1 cellular context compared by ENCODE assay signal in the genomic region with DNA sequence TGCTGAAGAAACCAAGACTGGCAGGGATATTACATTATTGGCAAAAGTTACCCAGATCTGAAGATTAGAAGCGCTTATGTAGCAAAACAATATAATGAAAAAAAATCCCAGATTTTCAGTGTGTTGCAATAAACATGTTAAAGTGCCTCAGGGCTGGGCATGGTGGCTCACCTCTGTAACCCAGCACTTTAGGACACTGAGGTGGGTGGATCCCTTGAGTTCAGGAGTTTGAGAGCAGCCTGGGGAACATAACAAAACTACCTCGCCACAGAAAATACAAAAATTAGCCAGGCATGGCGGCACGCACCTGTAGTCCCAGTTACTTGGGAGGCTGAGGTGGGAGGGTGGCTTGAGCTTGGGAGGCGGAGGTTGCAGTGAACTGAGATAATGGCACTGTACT.
TF ChIP-seq lines count a peak whose summit lies in the region.

No MANE protein-coding gene starts in this region.

TF ChIP-seq in H1, 55 proteins besides CTCF, POLR2A, EP300 and RAD21:
- TF ChIP-seq KDM4A (IDR thresholded peaks at IDR 0.05; ENCODE audit: low read depth, low read length, severe bottlenecking) (no peak), SP2 (IDR thresholded peaks at IDR 0.05; ENCODE audit: low read length) (no peak), CBX5 (IDR thresholded peaks at IDR 0.05; ENCODE audit: low read depth, low read length) (no peak), TAF7 (optimal IDR thresholded peaks at IDR 0.05; ENCODE audit: borderline replicate concordance, low read depth, low read length) (no peak), ASH2L (IDR thresholded peaks at IDR 0.05; ENCODE audit: low read length) (no peak), CTBP2 (IDR thresholded peaks at IDR 0.05; ENCODE audit: borderline replicate concordance, insufficient read depth, insufficient read length, low read length) (no peak), CBX8 (IDR thresholded peaks at IDR 0.05; ENCODE audit: borderline replicate concordance, low read depth, low read length) (no peak), MAFK (IDR thresholded peaks at IDR 0.05; ENCODE audit: low read depth, low read length) (no peak)
- TF ChIP-seq, protein P1, sequence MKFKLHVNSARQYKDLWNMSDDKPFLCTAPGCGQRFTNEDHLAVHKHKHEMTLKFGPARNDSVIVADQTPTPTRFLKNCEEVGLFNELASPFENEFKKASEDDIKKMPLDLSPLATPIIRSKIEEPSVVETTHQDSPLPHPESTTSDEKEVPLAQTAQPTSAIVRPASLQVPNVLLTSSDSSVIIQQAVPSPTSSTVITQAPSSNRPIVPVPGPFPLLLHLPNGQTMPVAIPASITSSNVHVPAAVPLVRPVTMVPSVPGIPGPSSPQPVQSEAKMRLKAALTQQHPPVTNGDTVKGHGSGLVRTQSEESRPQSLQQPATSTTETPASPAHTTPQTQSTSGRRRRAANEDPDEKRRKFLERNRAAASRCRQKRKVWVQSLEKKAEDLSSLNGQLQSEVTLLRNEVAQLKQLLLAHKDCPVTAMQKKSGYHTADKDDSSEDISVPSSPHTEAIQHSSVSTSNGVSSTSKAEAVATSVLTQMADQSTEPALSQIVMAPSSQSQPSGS (IDR thresholded peaks at IDR 0.05; ENCODE audit: low read length): no peak
